Comparison of ENCODE assay signal across 12 cellular contexts in the genomic region with DNA sequence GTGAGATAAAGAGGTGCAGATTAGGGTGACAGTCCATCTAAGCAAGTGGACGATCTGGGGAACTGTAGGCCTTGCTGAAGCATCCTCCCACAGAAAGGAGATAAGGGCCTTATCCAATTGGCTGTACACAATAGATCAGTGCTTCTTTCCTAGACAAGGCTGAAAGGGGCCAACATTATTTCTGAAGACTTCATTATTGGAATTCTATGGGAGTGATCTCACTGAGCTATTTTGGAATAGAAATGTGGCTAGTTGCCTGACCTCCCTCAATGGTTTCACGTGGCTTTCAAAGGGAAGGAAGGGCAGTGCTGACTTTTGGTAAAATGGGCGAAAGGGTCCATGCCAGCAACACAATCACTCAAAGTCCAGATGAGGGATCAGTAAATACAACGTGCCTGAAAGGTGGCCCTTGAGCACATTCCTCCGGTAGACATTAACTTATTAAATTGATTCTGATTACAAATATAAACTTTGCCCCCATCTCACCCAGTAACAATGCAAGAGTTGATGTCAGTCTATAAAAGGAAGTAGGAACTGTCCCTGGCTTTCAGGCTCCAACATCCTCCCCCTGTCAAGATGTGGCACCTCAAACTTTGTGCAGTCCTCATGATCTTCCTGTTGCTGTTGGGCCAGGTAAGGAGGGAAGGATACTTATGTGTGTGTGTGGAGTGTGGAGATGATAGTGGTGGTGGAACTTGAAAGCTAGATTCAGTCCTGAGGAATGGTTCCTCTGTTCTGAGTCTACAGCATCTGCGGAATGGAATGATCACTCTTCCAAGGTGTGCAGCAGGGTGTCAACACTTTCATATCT. TPM values are rescaled to one million over a fixed set of nuclear protein-coding genes. Genes with fewer than 3 reads are reported as not detected.
DNase-seq lines count a peak whose midpoint lies in the region; ATAC-seq, FAIRE-seq and TF ChIP-seq lines count a peak whose summit lies in the region.
"Had no signal": no experiment of that assay in that cellular context is flagged by ENCODE, and none has a peak within 500 bp of the region (broad histone marks: within the 10 kb centered on the region; RNA-seq: fewer than 3 reads in every experiment).

A gene with protein sequence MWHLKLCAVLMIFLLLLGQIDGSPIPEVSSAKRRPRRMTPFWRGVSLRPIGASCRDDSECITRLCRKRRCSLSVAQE (plus strand): TSS at position 550 of the 811 bp plus-strand sequence. CDS start 27 bp downstream, at position 577.

- H3K9ac ChIP-seq in K562 (ENCODE audit: insufficient read depth in 1 of 2, low read depth in 2 of 2, low read length in 2 of 2), result no peak within 1 kb of the TSS; a peak in 1 of 4 replicates

- TF ChIP-seq POLR2A in K562 (conservative IDR thresholded peaks at IDR 0.05), result 0 out of 2 replicates have a peak, but pooled peaks have one; percentile 36

- H3K9me3 Mint-ChIP-seq in HFFc6, result no peaks in the 10 kb centered on the region

- POLR2A ChIA-PET in K562 (lab: Yijun Ruan, JAX), result interaction anchor here (0.7 to 1.4 kb wide), 7 partner anchors 10 to 1214 kb away, joined by 3 to 6 read pairs (median 3); no protein-coding TSS in a partner anchor

- WGBS in K562 (ENCODE audit: insufficient coverage, low coverage, missing lambda C conversion rate), result 43% methylated on average over 6 of the region's 6 CpGs
- 23 to 62% (median 49%) methylated on average over 6 of the region's 6 CpGs for WGBS in small intestine, 3 donors

- H3K4me3 Mint-ChIP-seq in HFFc6, result no peak within 1 kb of the TSS; the same call in 1 of the 2 replicates

- peak in 1 of 2 experiments; percentile 7; a peak in 1 of 4 replicates for TF ChIP-seq RAD21 in K562 (CRISPR knock-in tag; conservative IDR thresholded peaks at IDR 0.05 in 1 of 2, IDR thresholded peaks at IDR 0.05 in 1 of 2)

- BruUV-seq in K562 (replicated peaks; lab: Mats Ljungman, UMichigan), result TSS peak; percentile 14

- FAIRE-seq in K562 (lab: Jason Lieb, UNC) (peak; percentile 23), small intestine (lab: Jason Lieb, UNC) (no peak)

- H3K36me3 ChIP-seq in K562 (ENCODE audit: control insufficient read depth, insufficient read depth, low read length) (peaks cover 60% of the 10 kb centered on the region), small intestine (ENCODE audit: control insufficient read depth in 2 of 2, insufficient read depth in 2 of 2, low read length in 2 of 2) (peaks cover 0 to 3% of the 10 kb centered on the region in 2 donors)

- H3K9me1 ChIP-seq in K562 (ENCODE audit: control insufficient read depth, insufficient read depth, low read length), result no peaks in the 10 kb centered on the region

- H3K27ac ChIP-seq in K562 (ENCODE audit: extremely low read depth, low read depth, low read length) (no peak within 1 kb of the TSS), small intestine (ENCODE audit: low read depth in 1 of 2, low read length in 1 of 2) (peak within 1 kb of the TSS; percentile 88 to 93)

- peaks cover 1% of the 10 kb centered on the region for H3K27me3 Mint-ChIP-seq in HFFc6 (ENCODE audit: insufficient read depth)

- TF ChIP-seq CTCF in HFFc6 (IDR thresholded peaks at IDR 0.05) (no peak), K562 (IDR thresholded peaks at IDR 0.05 in 2 of 3, conservative IDR thresholded peaks at IDR 0.05 in 1 of 3; ENCODE audit: insufficient read depth in 2 of 3, low read depth in 1 of 3, low read length in 3 of 3) (no peak)

- H3K4me1 ChIP-seq in K562 (replicated peaks in 1 of 2; ENCODE audit: control insufficient read depth in 2 of 2, insufficient read depth in 2 of 2, low read length in 2 of 2) (peaks cover 0 to 19% of the 10 kb centered on the region in 2 experiments; a peak in 2 of 5 replicates), small intestine (ENCODE audit: control insufficient read depth in 2 of 2, insufficient read depth in 1 of 2, low read depth in 1 of 2, low read length in 1 of 2) (peaks cover 3 to 8% of the 10 kb centered on the region in 2 donors)

- CTCF ChIA-PET in K562 (lab: Yijun Ruan, JAX; ENCODE audit: low intra/inter-chr PET ratio), result no interaction called here

- no peak within 1 kb of the TSS for H2AFZ ChIP-seq in K562 (ENCODE audit: low read depth, low read length)

- H3K27ac Mint-ChIP-seq in HFFc6, result peak within 1 kb of the TSS; percentile 57

- H3K9me3 ChIP-seq in K562 (replicated peaks; ENCODE audit: control insufficient read depth, insufficient read depth, low read depth, low read length) (no peaks in the 10 kb centered on the region), small intestine (ENCODE audit: control insufficient read depth, low read depth) (no peaks in the 10 kb centered on the region)
- H3K9me3 ChIP-seq: MG63 had no signal

- peaks cover 3% of the 10 kb centered on the region for H3K79me2 ChIP-seq in K562 (ENCODE audit: control insufficient read depth, insufficient read depth, low read length)

- in situ Hi-C loops in K562 (cut with MboI), result loop anchor here (5.0 kb wide), 1 partner anchor 346 kb away; no protein-coding TSS in a partner anchor

- no peak within 1 kb of the TSS for H3K4me2 ChIP-seq in K562 (ENCODE audit: insufficient read depth, low read length)

- peaks cover 39% of the 10 kb centered on the region for H3K4me1 Mint-ChIP-seq in HFFc6 (ENCODE audit: low read depth)

- H4K20me1 ChIP-seq in K562 (replicated peaks; ENCODE audit: control insufficient read depth, insufficient read depth, low read length), result peaks cover 4% of the 10 kb centered on the region; the same call in 1 of the 2 replicates

- intact Hi-C loops in K562 (cut with micrococcal nuclease), result no loop called here

- peaks cover 25% of the 10 kb centered on the region for H3K36me3 Mint-ChIP-seq in HFFc6 (ENCODE audit: low read depth)

- H3K4me3 ChIP-seq in K562 (no peak within 1 kb of the TSS), small intestine (ENCODE audit: low read depth in 1 of 2, low read length in 2 of 2) (peak within 1 kb of the TSS in 1 of 2 donors; percentile 54)
- H3K4me3 ChIP-seq: MG63 had no signal

- ATAC-seq in K562 (peak; percentile 74), left lobe of liver (peak; percentile 69), HG02981 (IDR thresholded peaks at IDR 0.05; ENCODE audit: unreplicated experiment) (no peak)

- no peak for TF ChIP-seq EP300 in K562 (IDR thresholded peaks at IDR 0.05; ENCODE audit: low read length)

- no peak for DNase-seq in HFFc6
- peak in 2 of 4 experiments; percentile 52 to 63 for DNase-seq in K562 (ENCODE audit: extremely low read depth in 1 of 4, low spot score in 3 of 4)
- peak; percentile 89 for DNase-seq in left lobe of liver (ENCODE audit: low spot score)
- peak; percentile 96 for DNase-seq in small intestine
- no peak for DNase-seq in hippocampal formation (lab: John Stamatoyannopoulos, UW)
- no peak for DNase-seq in H4 (ENCODE audit: low spot score)
- DNase-seq: cortex of kidney, DMS53, foreskin melanocyte, mesenchymal stem cell, MG63 had no signal

- H3K27me3 ChIP-seq in K562 (ENCODE audit: control insufficient read depth in 2 of 2, insufficient read depth in 2 of 2, low read length in 2 of 2) (no peaks in the 10 kb centered on the region), small intestine (ENCODE audit: control insufficient read depth in 2 of 2, insufficient read depth in 2 of 2, low read length in 2 of 2) (no peaks in the 10 kb centered on the region)
- H3K27me3 ChIP-seq: MG63 had no signal

TF ChIP-seq in K562, 482 proteins besides CTCF, POLR2A, EP300 and RAD21 (continues in another document):
- TF ChIP-seq, protein P1, sequence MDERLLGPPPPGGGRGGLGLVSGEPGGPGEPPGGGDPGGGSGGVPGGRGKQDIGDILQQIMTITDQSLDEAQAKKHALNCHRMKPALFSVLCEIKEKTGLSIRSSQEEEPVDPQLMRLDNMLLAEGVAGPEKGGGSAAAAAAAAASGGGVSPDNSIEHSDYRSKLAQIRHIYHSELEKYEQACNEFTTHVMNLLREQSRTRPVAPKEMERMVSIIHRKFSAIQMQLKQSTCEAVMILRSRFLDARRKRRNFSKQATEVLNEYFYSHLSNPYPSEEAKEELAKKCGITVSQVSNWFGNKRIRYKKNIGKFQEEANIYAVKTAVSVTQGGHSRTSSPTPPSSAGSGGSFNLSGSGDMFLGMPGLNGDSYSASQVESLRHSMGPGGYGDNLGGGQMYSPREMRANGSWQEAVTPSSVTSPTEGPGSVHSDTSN (CRISPR knock-in tag; IDR thresholded peaks at IDR 0.05; ENCODE audit: low read depth), result no peak
- TF ChIP-seq, protein P1 (tag; conservative IDR thresholded peaks at IDR 0.05; ENCODE audit: low read depth), result peak; percentile 46; the same call in 1 of the 2 replicates
- no peak for TF ChIP-seq NFYB (IDR thresholded peaks at IDR 0.05; ENCODE audit: extremely low read depth, insufficient read length)
- no peak for TF ChIP-seq ARID2 (IDR thresholded peaks at IDR 0.05)

RNA-seq across cellular contexts. Expression of the gene that starts here (rescaled TPM):
- under 1 TPM; 0.09 to 0.51 (median 0.41) TPM for total RNA-seq in HFFc6 (2021; fragmentation: NEBNext Ultra II Directional; extraction: Animal tissue kit (Norgen Biotek cat#: 25700))
- 15.5 and 22.5 TPM in 2 replicates for total RNA-seq in K562 (2011; cell fraction: chromatin; rRNA removed; ENCODE audit: low replicate concordance)
- total RNA-seq in K562 (2011; cell fraction: nucleolus; rRNA removed), result 9.0 and 10.5 TPM in 2 replicates
- 14.2 and 21.1 TPM in 2 replicates for total RNA-seq in K562 (2011; cell fraction: nucleoplasm; rRNA removed)
- 1.1 and 2.2 TPM in 2 replicates for total RNA-seq in K562 (2014; rRNA removed)
- total RNA-seq in K562 (2014; rRNA removed; fragmentation: Illumina TruSeq; extraction: Trizol), result 2.8 TPM in 2 replicates
- total RNA-seq in K562 (2015; rRNA removed; fragmentation: Illumina TruSeq; extraction: Trizol), result 2.9 and 3.1 TPM in 2 replicates
- total RNA-seq in K562 (2021), result 1.8 and 2.0 TPM in 2 replicates
- polyA plus RNA-seq in K562 (2011; rRNA removed), result 4.9 and 5.6 TPM in 2 replicates
- 0.82 and 2.1 TPM in 2 replicates for polyA plus RNA-seq in K562 (2011; cell fraction: cytosol; rRNA removed)
- polyA plus RNA-seq in K562 (2011; cell fraction: nucleus; rRNA removed), result 20.8 and 21.9 TPM in 2 replicates
- 1.3 and 1.4 TPM in 2 replicates for polyA plus RNA-seq in K562 (2012)
- 2.0 and 2.5 TPM in 2 replicates for polyA plus RNA-seq in K562 (2014; fragmentation: Illumina TruSeq; extraction: Trizol)
- polyA plus RNA-seq in K562 (2014; fragmentation: Nextera tagmentation; extraction: Ambion mirVana), result 1 to 10 TPM; 2.0 to 2.9 TPM
- polyA plus RNA-seq in K562 (2014; rRNA removed), result 2.3 and 2.4 TPM in 2 replicates
- 3.3 and 5.2 TPM in 2 replicates for polyA minus RNA-seq in K562 (2011; rRNA and poly(A)+ RNA removed)
- 0.57 and 1.4 TPM in 2 replicates for polyA minus RNA-seq in K562 (2011; cell fraction: cytosol; rRNA and poly(A)+ RNA removed)
- 3.6 and 5.9 TPM in 2 replicates for polyA minus RNA-seq in K562 (2011; cell fraction: nucleus; rRNA and poly(A)+ RNA removed)
- 168 TPM for total RNA-seq in left lobe of liver
- polyA plus RNA-seq in small intestine, result 10 to 100 TPM in 1 of 3 donors, 1 to 10 TPM in 2; 2.2 to 12.3 (median 9.5) TPM
- 0.08 and 0.25 TPM in 2 replicates for total RNA-seq in H4 (2014; rRNA removed; shearing (Covaris generic))

Comparison
In these comparisons a context has a peak if more than half of its experiments do, and no peak if none do; other contexts are left out.
1. DNase-seq: peak in left lobe of liver (single experiment) and small intestine (single experiment); none in HFFc6 (single experiment), hippocampal formation (0 of 2) and H4 (single experiment).